11 cellular contexts compared by ENCODE assay signal in the genomic region with DNA sequence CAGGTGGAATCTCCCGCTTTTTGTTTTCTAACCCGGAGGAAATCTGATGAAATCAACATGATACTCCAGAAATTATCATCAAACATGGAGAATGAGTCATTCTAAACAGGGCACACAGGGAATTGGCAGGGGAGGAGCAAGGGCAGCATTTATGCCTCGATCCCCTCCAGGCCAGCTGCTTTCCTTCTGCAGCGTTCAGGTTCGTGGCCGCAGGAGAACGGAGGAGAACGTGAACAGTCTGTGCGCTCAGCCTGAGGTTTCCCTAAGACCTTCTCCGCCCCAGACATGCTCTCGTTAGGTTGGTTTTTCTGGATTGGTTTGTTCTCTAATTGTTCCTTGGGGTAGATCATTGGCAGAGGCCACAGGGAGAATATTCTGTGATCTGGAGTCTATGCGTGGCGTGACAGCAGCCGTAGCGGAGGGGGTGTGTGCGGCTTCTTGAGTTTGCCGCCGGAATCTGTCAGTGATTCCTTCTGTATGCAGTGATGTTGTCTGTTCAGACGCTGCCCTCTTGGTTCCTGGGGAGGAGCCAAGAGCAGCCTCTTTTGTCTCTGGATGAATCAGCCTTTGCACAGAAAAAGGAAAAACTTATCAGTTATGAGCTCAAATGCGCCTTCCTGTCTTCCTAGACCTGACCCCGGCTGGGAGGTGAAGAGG.
A peak's percentile ranks its signal among the peaks of the same experiment; 100 is the strongest.
DNase-seq lines count a peak whose midpoint lies in the region; ATAC-seq, FAIRE-seq and TF ChIP-seq lines count a peak whose summit lies in the region.
"Had no signal": no experiment of that assay in that cellular context is flagged by ENCODE, and none has a peak within 500 bp of the region (broad histone marks: within the 10 kb centered on the region; RNA-seq: fewer than 3 reads in every experiment).

No MANE protein-coding gene starts in this region.

- H3K4me3 Mint-ChIP-seq in GM23338: no peak overlapping the region

- H3K36me3 ChIP-seq in esophagus squamous epithelium (no peaks in the 10 kb centered on the region), sigmoid colon (no peaks in the 10 kb centered on the region), GM23338 (ENCODE audit: insufficient read depth) (no peaks in the 10 kb centered on the region)

- DNase-seq in GM04503 (ENCODE audit: low read depth) (peak; percentile 76), RCC 7860 (ENCODE audit: low spot score) (peak; percentile 83), esophagus squamous epithelium (lab: John Stamatoyannopoulos, UW) (no peak), sigmoid colon (peak; percentile 53), germinal center (ENCODE audit: low spot score) (no peak), GM23338 (ENCODE audit: low spot score) (no peak)
- DNase-seq: aorta had no signal

- H3K9me3 ChIP-seq in esophagus squamous epithelium (no peaks in the 10 kb centered on the region), sigmoid colon (no peaks in the 10 kb centered on the region)

- H3K4me3 ChIP-seq in esophagus squamous epithelium: peak overlapping the region in 3 of 4 donors; percentile 16 to 44 (median 29)
- no peak overlapping the region for H3K4me3 ChIP-seq in sigmoid colon
- no peak overlapping the region for H3K4me3 ChIP-seq in GM23338

- ATAC-seq in HG03442 (IDR thresholded peaks at IDR 0.05; ENCODE audit: unreplicated experiment): no peak
- ATAC-seq in GM23338: no peak
- ATAC-seq in GM19328 (IDR thresholded peaks at IDR 0.05; ENCODE audit: unreplicated experiment): no peak

- peak overlapping the region; percentile 83 to 93 (median 87) for H3K27ac ChIP-seq in esophagus squamous epithelium
- H3K27ac ChIP-seq in sigmoid colon: peak overlapping the region in 2 of 4 donors; percentile 19 to 32
- H3K27ac ChIP-seq in GM23338 (ENCODE audit: low read depth): no peak overlapping the region
- H3K27ac ChIP-seq: HL-60, parathyroid adenoma had no signal

- H3K27me3 Mint-ChIP-seq in GM23338 (ENCODE audit: insufficient read depth, low read depth, poor library complexity): peaks cover 8% of the 10 kb centered on the region

- intact Hi-C loops in esophagus squamous epithelium (cut with DNase I): no loop called here
- intact Hi-C loops in sigmoid colon (cut with DNase I): no loop called here

- H3K4me1 ChIP-seq in esophagus squamous epithelium: peaks cover 0 to 56% (median 15%) of the 10 kb centered on the region in 3 donors
- H3K4me1 ChIP-seq in sigmoid colon: peaks cover 0 to 58% (median 23%) of the 10 kb centered on the region in 4 donors
- H3K4me1 ChIP-seq in GM23338 (ENCODE audit: insufficient read depth): no peaks in the 10 kb centered on the region; the same call in 1 of the 2 replicates
- H3K4me1 ChIP-seq: parathyroid adenoma had no signal

- no peak for TF ChIP-seq EP300 in sigmoid colon (IDR thresholded peaks at IDR 0.05)

- H3K9me2 ChIP-seq in GM23338 (ENCODE audit: insufficient read depth): no peaks in the 10 kb centered on the region

- no peaks in the 10 kb centered on the region for H3K9me3 Mint-ChIP-seq in GM23338

- no peak overlapping the region; the same call in 1 of the 2 replicates for H3K27ac Mint-ChIP-seq in GM23338

- H3K27me3 ChIP-seq in esophagus squamous epithelium (no peaks in the 10 kb centered on the region), sigmoid colon (no peaks in the 10 kb centered on the region), GM23338 (ENCODE audit: insufficient read depth) (no peaks in the 10 kb centered on the region)

- peaks cover 8% of the 10 kb centered on the region; the same call in 1 of the 2 replicates for H4K20me1 ChIP-seq in GM23338 (replicated peaks; ENCODE audit: insufficient read depth)

- WGBS in esophagus squamous epithelium, 2 donors: 49 to 70% methylated on average over 11 to 15 of the region's 21 CpGs
- 69 to 86% methylated on average over 21 of the region's 21 CpGs for WGBS in sigmoid colon, 2 donors

- peaks cover 44% of the 10 kb centered on the region for H3K4me1 Mint-ChIP-seq in GM23338

- no peaks in the 10 kb centered on the region; the same call in 2 of the 3 replicates for H3K36me3 Mint-ChIP-seq in GM23338 (ENCODE audit: low read depth)

- no peak for TF ChIP-seq CTCF in esophagus squamous epithelium (IDR thresholded peaks at IDR 0.05)
- TF ChIP-seq CTCF in sigmoid colon (IDR thresholded peaks at IDR 0.05): no peak
- no peak for TF ChIP-seq CTCF in GM23338 (conservative IDR thresholded peaks at IDR 0.05; ENCODE audit: low read depth in 2 of 2)

- TF ChIP-seq POLR2A in esophagus squamous epithelium (IDR thresholded peaks at IDR 0.05): peak in 2 of 4 donors; percentile 7 to 22
- TF ChIP-seq POLR2A in sigmoid colon (IDR thresholded peaks at IDR 0.05): no peak

- no peak overlapping the region for H2AFZ ChIP-seq in GM23338
- H2AFZ ChIP-seq: parathyroid adenoma had no signal

- peaks cover 80% of the 10 kb centered on the region for H3K79me2 ChIP-seq in GM23338 (replicated peaks; ENCODE audit: insufficient read depth)
- H3K79me2 ChIP-seq: parathyroid adenoma had no signal

- no peak overlapping the region for H3K4me2 ChIP-seq in GM23338

- peak; percentile 73 for FAIRE-seq in RCC 7860 (lab: Jason Lieb, UNC)

- no peaks in the 10 kb centered on the region for H3F3A ChIP-seq in GM23338 (replicated peaks; ENCODE audit: low read depth)

TF ChIP-seq in GM23338, 12 proteins besides CTCF, POLR2A, EP300 and RAD21:
- TF ChIP-seq POLR2AphosphoS5 (IDR thresholded peaks at IDR 0.05; ENCODE audit: low read depth): no peak
- TF ChIP-seq, protein P1, sequence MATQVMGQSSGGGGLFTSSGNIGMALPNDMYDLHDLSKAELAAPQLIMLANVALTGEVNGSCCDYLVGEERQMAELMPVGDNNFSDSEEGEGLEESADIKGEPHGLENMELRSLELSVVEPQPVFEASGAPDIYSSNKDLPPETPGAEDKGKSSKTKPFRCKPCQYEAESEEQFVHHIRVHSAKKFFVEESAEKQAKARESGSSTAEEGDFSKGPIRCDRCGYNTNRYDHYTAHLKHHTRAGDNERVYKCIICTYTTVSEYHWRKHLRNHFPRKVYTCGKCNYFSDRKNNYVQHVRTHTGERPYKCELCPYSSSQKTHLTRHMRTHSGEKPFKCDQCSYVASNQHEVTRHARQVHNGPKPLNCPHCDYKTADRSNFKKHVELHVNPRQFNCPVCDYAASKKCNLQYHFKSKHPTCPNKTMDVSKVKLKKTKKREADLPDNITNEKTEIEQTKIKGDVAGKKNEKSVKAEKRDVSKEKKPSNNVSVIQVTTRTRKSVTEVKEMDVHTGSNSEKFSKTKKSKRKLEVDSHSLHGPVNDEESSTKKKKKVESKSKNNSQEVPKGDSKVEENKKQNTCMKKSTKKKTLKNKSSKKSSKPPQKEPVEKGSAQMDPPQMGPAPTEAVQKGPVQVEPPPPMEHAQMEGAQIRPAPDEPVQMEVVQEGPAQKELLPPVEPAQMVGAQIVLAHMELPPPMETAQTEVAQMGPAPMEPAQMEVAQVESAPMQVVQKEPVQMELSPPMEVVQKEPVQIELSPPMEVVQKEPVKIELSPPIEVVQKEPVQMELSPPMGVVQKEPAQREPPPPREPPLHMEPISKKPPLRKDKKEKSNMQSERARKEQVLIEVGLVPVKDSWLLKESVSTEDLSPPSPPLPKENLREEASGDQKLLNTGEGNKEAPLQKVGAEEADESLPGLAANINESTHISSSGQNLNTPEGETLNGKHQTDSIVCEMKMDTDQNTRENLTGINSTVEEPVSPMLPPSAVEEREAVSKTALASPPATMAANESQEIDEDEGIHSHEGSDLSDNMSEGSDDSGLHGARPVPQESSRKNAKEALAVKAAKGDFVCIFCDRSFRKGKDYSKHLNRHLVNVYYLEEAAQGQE (IDR thresholded peaks at IDR 0.05; ENCODE audit: unreplicated experiment): no peak
TF ChIP-seq in GM23338: peak in this region for 0.

Comparison
In these comparisons a context has a peak if more than half of its experiments do, and no peak if none do; other contexts are left out.
1. DNase-seq: peak in GM04503 (single experiment), RCC 7860 (single experiment) and sigmoid colon (single experiment); none in esophagus squamous epithelium (single experiment), germinal center (single experiment) and GM23338 (single experiment).
2. H3K4me3 ChIP-seq: peak in esophagus squamous epithelium (3 of 4); none in sigmoid colon (0 of 4) and GM23338 (single experiment).